In genomic region chr11:18761144-18761543, GRCh38 we compare ENCODE assay signal across 10 cellular contexts. TPM values are rescaled to one million over a fixed set of nuclear protein-coding genes. Genes with fewer than 3 reads are reported as not detected.
"Had no signal": no experiment of that assay in that cellular context is flagged by ENCODE, and none has a peak within 500 bp of the region (broad histone marks: within the 10 kb centered on the region; RNA-seq: fewer than 3 reads in every experiment).

No MANE protein-coding gene starts in this region.

- DNase-seq: H9, HCEC 1CT, HFFc6, KBM-7 had no signal

- H3K27me3 Mint-ChIP-seq: IgD-negative memory B cell had no signal

- H3K36me3 Mint-ChIP-seq: IgD-negative memory B cell had no signal

- H3K4me1 Mint-ChIP-seq: GM23338 had no signal

- H3K4me3 Mint-ChIP-seq: GM23338, H9, HFFc6, IgD-negative memory B cell had no signal

- H3K27ac Mint-ChIP-seq: GM23338, H9, HFFc6, IgD-negative memory B cell had no signal

- H3K27ac ChIP-seq: HL-60 had no signal

- ATAC-seq: GM23338, HepG2 had no signal

- H3K9me3 Mint-ChIP-seq: GM23338, H9, HFFc6, IgD-negative memory B cell had no signal

RNA-seq across cellular contexts. Expression of gene PTPN5, which starts 30.5 kb away (rescaled TPM):
- total RNA-seq: HepG2, HFFc6, HT1080 had no signal

RNA-seq across cellular contexts. Expression of gene IGSF22, which starts 35.2 kb away (rescaled TPM):
- total RNA-seq: GM23338, H1, HepG2, HFFc6, HT1080 had no signal
